13 cellular contexts compared by ENCODE assay signal in genomic region chr1:21244154-21244553, GRCh38. TPM values are rescaled to one million over a fixed set of nuclear protein-coding genes. Genes with fewer than 3 reads are reported as not detected.
A peak's percentile ranks its signal among the peaks of the same experiment; 100 is the strongest.
DNase-seq lines count a peak whose midpoint lies in the region; ATAC-seq and TF ChIP-seq lines count a peak whose summit lies in the region.
"Had no signal": no experiment of that assay in that cellular context is flagged by ENCODE, and none has a peak within 500 bp of the region (broad histone marks: within the 10 kb centered on the region; RNA-seq: fewer than 3 reads in every experiment).

No MANE protein-coding gene starts in this region.

- no peak overlapping the region for H3K4me3 Mint-ChIP-seq in CD4-positive, alpha-beta memory T cell
- no peak overlapping the region for H3K4me3 Mint-ChIP-seq in stimulated activated effector memory CD8-positive, alpha-beta T cell treated with anti-CD3 and anti-CD28 coated beads, Interleukin-12 subunit alpha, Interleukin-12 subunit beta, amount 100 ng/mL, for 72 hours
- H3K4me3 Mint-ChIP-seq: CD14-positive monocyte; CD8-positive, alpha-beta memory T cell; H9 had no signal

- no peak for DNase-seq in CD4-positive, alpha-beta memory T cell
- DNase-seq in M059J (ENCODE audit: low read depth) (peak; percentile 86), adrenal gland (no peak), sigmoid colon (no peak), NCI-H748 (lab: John Stamatoyannopoulos, UW; ENCODE audit: unreplicated experiment) (no peak), HuH-7 (ENCODE audit: low spot score) (no peak)
- DNase-seq in stimulated activated effector memory CD8-positive, alpha-beta T cell treated with anti-CD3 and anti-CD28 coated beads, Interleukin-12 subunit alpha, Interleukin-12 subunit beta, amount 100 ng/mL, for 72 hours (ENCODE audit: low spot score in 2 of 2), result no peak
- DNase-seq: BE2C; CD8-positive, alpha-beta memory T cell; GOT3 had no signal

- TF ChIP-seq CTCF in adrenal gland (IDR thresholded peaks at IDR 0.05) (no peak), sigmoid colon (IDR thresholded peaks at IDR 0.05) (no peak)

- H3K4me3 ChIP-seq in CD4-positive, alpha-beta memory T cell (ENCODE audit: low read length in 2 of 2), result no peak overlapping the region
- H3K4me3 ChIP-seq in adrenal gland (no peak overlapping the region), sigmoid colon (no peak overlapping the region)
- H3K4me3 ChIP-seq: A549 had no signal

- peaks cover 35 to 77% of the 10 kb centered on the region in 2 donors for H3K36me3 Mint-ChIP-seq in CD4-positive, alpha-beta memory T cell
- H3K36me3 Mint-ChIP-seq in stimulated activated effector memory CD8-positive, alpha-beta T cell treated with anti-CD3 and anti-CD28 coated beads, Interleukin-12 subunit alpha, Interleukin-12 subunit beta, amount 100 ng/mL, for 72 hours, result peaks cover 100% of the 10 kb centered on the region

- intact Hi-C loops in CD4-positive, alpha-beta memory T cell (cut with micrococcal nuclease), result no loop called here
- intact Hi-C loops in adrenal gland (cut with DNase I), result no loop called here
- intact Hi-C loops in sigmoid colon (cut with DNase I), result no loop called here

- no peaks in the 10 kb centered on the region for H3K27me3 Mint-ChIP-seq in CD4-positive, alpha-beta memory T cell
- H3K27me3 Mint-ChIP-seq: CD8-positive, alpha-beta memory T cell had no signal

- 72 to 81% (median 76%) methylated on average over 5 to 10 of the region's 10 CpGs for WGBS in adrenal gland, 4 donors
- 96 to 97% methylated on average over 10 of the region's 10 CpGs for WGBS in sigmoid colon, 2 donors

- no peaks in the 10 kb centered on the region for H3K9me3 Mint-ChIP-seq in CD4-positive, alpha-beta memory T cell
- H3K9me3 Mint-ChIP-seq in stimulated activated effector memory CD8-positive, alpha-beta T cell treated with anti-CD3 and anti-CD28 coated beads, Interleukin-12 subunit alpha, Interleukin-12 subunit beta, amount 100 ng/mL, for 72 hours, result no peaks in the 10 kb centered on the region
- H3K9me3 Mint-ChIP-seq: CD8-positive, alpha-beta memory T cell; H9 had no signal

- no peak for TF ChIP-seq EP300 in sigmoid colon (IDR thresholded peaks at IDR 0.05)

- no peaks in the 10 kb centered on the region for H3K27me3 ChIP-seq in CD4-positive, alpha-beta memory T cell (ENCODE audit: insufficient read depth, low read length)
- H3K27me3 ChIP-seq in adrenal gland, result no peaks in the 10 kb centered on the region
- H3K27me3 ChIP-seq in sigmoid colon, result no peaks in the 10 kb centered on the region
- H3K27me3 ChIP-seq: BE2C had no signal

- no peak for TF ChIP-seq POLR2A in adrenal gland (IDR thresholded peaks at IDR 0.05)
- TF ChIP-seq POLR2A in sigmoid colon (IDR thresholded peaks at IDR 0.05), result no peak

- POLR2A ChIA-PET in CD4-positive, alpha-beta memory T cell (lab: Charles Lee; ENCODE audit: partially characterized antibody), result interaction anchor here (1.3 kb wide), 1 partner anchor 124 kb away, joined by 7 read pairs; no protein-coding TSS in a partner anchor

- no peaks in the 10 kb centered on the region for H3K9me3 ChIP-seq in CD4-positive, alpha-beta memory T cell (ENCODE audit: control insufficient read depth in 1 of 2, low read length in 2 of 2)
- H3K9me3 ChIP-seq in adrenal gland (replicated peaks in 1 of 3) (no peaks in the 10 kb centered on the region), sigmoid colon (no peaks in the 10 kb centered on the region)
- H3K9me3 ChIP-seq: A549, BE2C had no signal

- CTCF ChIA-PET in CD4-positive, alpha-beta memory T cell (lab: Charles Lee; ENCODE audit: partially characterized antibody), result interaction anchor here (1.0 to 8.1 kb wide), 5 partner anchors 11 to 124 kb away, joined by 4 to 67 read pairs (median 15); no protein-coding TSS in a partner anchor

- H3K36me3 ChIP-seq in CD4-positive, alpha-beta memory T cell (ENCODE audit: insufficient read depth, low read length), result peaks cover 57% of the 10 kb centered on the region
- H3K36me3 ChIP-seq in adrenal gland (replicated peaks in 1 of 2), result peaks cover 0 to 74% of the 10 kb centered on the region in 2 donors
- peaks cover 60 to 100% (median 69%) of the 10 kb centered on the region in 4 donors for H3K36me3 ChIP-seq in sigmoid colon

- no peak overlapping the region for H3K27ac ChIP-seq in CD4-positive, alpha-beta memory T cell (ENCODE audit: low read depth, low read length)
- peak overlapping the region in 3 of 5 donors; percentile 26 to 71 (median 67) for H3K27ac ChIP-seq in adrenal gland
- H3K27ac ChIP-seq in sigmoid colon, result no peak overlapping the region
- H3K27ac ChIP-seq: A549 had no signal

- no peak for ATAC-seq in stimulated activated effector memory CD8-positive, alpha-beta T cell treated with anti-CD3 and anti-CD28 coated beads, Interleukin-12 subunit alpha, Interleukin-12 subunit beta, amount 100 ng/mL, for 72 hours

- H3K4me1 ChIP-seq in CD4-positive, alpha-beta memory T cell (ENCODE audit: insufficient read depth, low read length), result no peaks in the 10 kb centered on the region
- H3K4me1 ChIP-seq in adrenal gland (replicated peaks in 1 of 2), result peaks cover 11 to 32% of the 10 kb centered on the region in 2 donors
- H3K4me1 ChIP-seq in sigmoid colon, result no peaks in the 10 kb centered on the region
- H3K4me1 ChIP-seq: BE2C had no signal

- peak overlapping the region in 4 of 7 donors; percentile 22 to 37 (median 26) for H3K27ac Mint-ChIP-seq in CD4-positive, alpha-beta memory T cell
- peak overlapping the region; percentile 23 for H3K27ac Mint-ChIP-seq in stimulated activated effector memory CD8-positive, alpha-beta T cell treated with anti-CD3 and anti-CD28 coated beads, Interleukin-12 subunit alpha, Interleukin-12 subunit beta, amount 100 ng/mL, for 72 hours

- peaks cover 0 to 2% (median under 1%) of the 10 kb centered on the region in 4 donors for H3K4me1 Mint-ChIP-seq in CD4-positive, alpha-beta memory T cell
- peaks cover 6% of the 10 kb centered on the region for H3K4me1 Mint-ChIP-seq in stimulated activated effector memory CD8-positive, alpha-beta T cell treated with anti-CD3 and anti-CD28 coated beads, Interleukin-12 subunit alpha, Interleukin-12 subunit beta, amount 100 ng/mL, for 72 hours
- H3K4me1 Mint-ChIP-seq: CD14-positive monocyte; CD8-positive, alpha-beta memory T cell had no signal

RNA-seq across cellular contexts. Expression of gene ECE1, which starts 46.1 kb away (rescaled TPM):
- total RNA-seq in CD4-positive, alpha-beta memory T cell, result 100 to 1,000 TPM in 1 of 2 experiments, 10 to 100 TPM in 1; 86.0 to 104 TPM
- polyA plus RNA-seq in CD4-positive, alpha-beta memory T cell, result 10 to 100 TPM; 10.0 to 65.2 TPM
- total RNA-seq in M059J (2014; rRNA removed; shearing (Covaris generic)), result 88.5 and 125 TPM in 2 replicates
- total RNA-seq in adrenal gland, result 100 to 1,000 TPM; 173 to 588 (median 259) TPM
- polyA plus RNA-seq in adrenal gland, result 100 to 1,000 TPM; 150 to 327 (median 176) TPM
- total RNA-seq in sigmoid colon, result 100 to 1,000 TPM in 1 of 4 donors, 10 to 100 TPM in 3; 62.9 to 112 (median 80.8) TPM
- polyA plus RNA-seq in sigmoid colon, result 10 to 100 TPM; 10.2 to 73.8 (median 13.6) TPM

Comparison
In these comparisons a context has a peak if more than half of its experiments do, and no peak if none do; other contexts are left out.
1. H3K27ac ChIP-seq: peak in adrenal gland (3 of 5); none in CD4-positive, alpha-beta memory T cell (single experiment) and sigmoid colon (0 of 4).